ENCODE assay signal across 31 cellular contexts in the genomic region with DNA sequence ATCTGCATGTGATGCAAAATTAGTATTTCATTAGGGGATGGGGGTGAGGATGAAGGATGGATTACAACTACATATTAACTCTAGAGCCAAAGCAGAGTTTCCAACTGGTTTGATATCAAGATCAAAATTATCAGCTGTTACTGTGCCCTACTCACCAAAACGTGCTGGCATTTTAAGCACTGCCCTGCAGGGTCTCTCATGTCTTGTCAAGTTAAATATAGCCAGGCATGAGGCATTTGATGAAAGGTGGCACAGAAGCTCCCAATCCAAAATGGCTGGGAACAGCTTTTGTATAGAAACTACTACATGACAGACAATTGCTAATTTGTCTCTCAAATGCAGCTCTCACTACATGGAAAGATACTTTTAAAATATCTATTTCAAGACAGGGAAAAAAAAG.
"Had no signal": no experiment of that assay in that cellular context is flagged by ENCODE, and none has a peak within 500 bp of the region (broad histone marks: within the 10 kb centered on the region; RNA-seq: fewer than 3 reads in every experiment).

No MANE protein-coding gene starts in this region.

- H3K27me3 ChIP-seq: adrenal gland, body of pancreas, brain microvascular endothelial cell, breast epithelium had no signal

- H3K27ac ChIP-seq: adrenal gland, body of pancreas, brain microvascular endothelial cell, breast epithelium, VCaP had no signal

- ATAC-seq: activated CD8-positive, alpha-beta T cell treated with anti-CD3 and anti-CD28 coated beads for 36 hours; activated naive CD4-positive, alpha-beta T cell treated with anti-CD3 and anti-CD28 coated beads, Interleukin-2, amount 50 U/mL, for 72 hours; activated T-cell treated with anti-CD3 and anti-CD28 coated beads, Interleukin-2, amount 50 U/mL, for 4 hours; activated T-cell treated with anti-CD3 and anti-CD28 coated beads, Interleukin-2, amount 50 U/mL, for 72 hours; activated T-helper 17 cell treated with anti-CD3 and anti-CD28 coated beads, Interleukin-2, amount 50 U/mL, for 72 hours; body of pancreas had no signal

- DNase-seq: activated B cell treated with CpG ODN at 0.5 μM for 24 hours; activated CD4-positive, alpha-beta memory T cell treated with anti-CD3 and anti-CD28 coated beads for 36 hours; activated CD4-positive, alpha-beta T cell treated with anti-CD3 and anti-CD28 coated beads for 4 hours; activated CD4-positive, alpha-beta T cell treated with anti-CD3 and anti-CD28 coated beads, Interleukin-2, amount 10 ng/mL, durations not matched to agents 7 days and 5 days; activated CD4-positive, CD25-positive, alpha-beta regulatory T cell treated with anti-CD3 and anti-CD28 coated beads, Interleukin-2, amount 50 U/mL, for 72 hours; activated CD8-positive, alpha-beta memory T cell treated with anti-CD3 and anti-CD28 coated beads, Interleukin-2, amount 50 U/mL, for 4 hours; activated CD8-positive, alpha-beta T cell treated with anti-CD3 and anti-CD28 coated beads for 36 hours; activated effector memory CD4-positive, alpha-beta T cell treated with anti-CD3 and anti-CD28 coated beads, Interleukin-2, amount 50 U/mL, for 16 hours; activated gamma-delta T cell treated with Interleukin-2 at 50 U/mL for 16 hours; activated naive CD4-positive, alpha-beta T cell; activated naive CD4-positive, alpha-beta T cell treated with anti-CD3 and anti-CD28 coated beads for 36 hours; activated naive CD4-positive, alpha-beta T cell treated with anti-CD3 and anti-CD28 coated beads, Interleukin-2, amount 50 U/mL, for 16 hours; activated naive CD8-positive, alpha-beta T cell treated with anti-CD3 and anti-CD28 coated beads for 36 hours; activated T-cell treated with anti-CD3 and anti-CD28 coated beads for 4 hours; activated T-cell treated with anti-CD3 and anti-CD28 coated beads, Interleukin-2, amount 50 U/mL, for 1 hour; activated T-cell treated with anti-CD3 and anti-CD28 coated beads, Interleukin-2, amount 50 U/mL, for 4 hours; activated T-cell treated with anti-CD3 and anti-CD28 coated beads, Interleukin-2, amount 50 U/mL, for 72 hours; adrenal gland; amniotic stem cell; aorta; body of pancreas; brain microvascular endothelial cell; caudate nucleus; cerebellar nuclear complex; T-helper 1 cell; T-helper 2 cell; T-helper 9 cell had no signal

- H3K4me3 ChIP-seq: adrenal gland, body of pancreas, breast epithelium had no signal

- H3K9me3 ChIP-seq: adrenal gland, body of pancreas, breast epithelium had no signal

- H3K4me1 ChIP-seq: adrenal gland, body of pancreas, breast epithelium had no signal

- H3K36me3 ChIP-seq: breast epithelium had no signal
